20 cellular contexts compared by ENCODE assay signal in genomic region chr1:41351262-41352151, GRCh38. TPM values are rescaled to one million over a fixed set of nuclear protein-coding genes. Genes with fewer than 3 reads are reported as not detected.
DNase-seq lines count a peak whose midpoint lies in the region; ATAC-seq and TF ChIP-seq lines count a peak whose summit lies in the region.
"Had no signal": no experiment of that assay in that cellular context is flagged by ENCODE, and none has a peak within 500 bp of the region (broad histone marks: within the 10 kb centered on the region; RNA-seq: fewer than 3 reads in every experiment).

No MANE protein-coding gene starts in this region.

- H3K27ac ChIP-seq in heart right ventricle = no peak overlapping the region
- H3K27ac ChIP-seq: C4-2B, SJSA1 had no signal

- no peaks in the 10 kb centered on the region for H3K9me3 Mint-ChIP-seq in progenitor cell of endocrine pancreas (ENCODE audit: low read depth)
- H3K9me3 Mint-ChIP-seq: CD8-positive, alpha-beta memory T cell had no signal

- H3K9me3 ChIP-seq in heart right ventricle = no peaks in the 10 kb centered on the region
- H3K9me3 ChIP-seq: MG63, SJSA1 had no signal

- TF ChIP-seq CTCF in heart right ventricle (IDR thresholded peaks at IDR 0.05) (no peak), progenitor cell of endocrine pancreas (IDR thresholded peaks at IDR 0.05; ENCODE audit: unreplicated experiment) (no peak)

- no peak overlapping the region for H3K4me3 ChIP-seq in heart right ventricle
- H3K4me3 ChIP-seq: MG63, SJSA1 had no signal

- WGBS in heart right ventricle, 2 donors = 77 to 84% methylated on average over 6 of the region's 6 CpGs

- ATAC-seq in heart right ventricle = no peak
- no peak for ATAC-seq in left lobe of liver
- no peak for ATAC-seq in GM18858 (IDR thresholded peaks at IDR 0.05; ENCODE audit: unreplicated experiment)
- ATAC-seq: Right ventricle myocardium inferior had no signal

- no peaks in the 10 kb centered on the region for H3K27me3 ChIP-seq in heart right ventricle
- H3K27me3 ChIP-seq: MG63, SJSA1 had no signal

- no peak overlapping the region for H3K4me3 Mint-ChIP-seq in progenitor cell of endocrine pancreas (ENCODE audit: low read depth)
- H3K4me3 Mint-ChIP-seq: CD8-positive, alpha-beta memory T cell had no signal

- no peaks in the 10 kb centered on the region for H3K36me3 Mint-ChIP-seq in progenitor cell of endocrine pancreas (ENCODE audit: insufficient read depth)
- H3K36me3 Mint-ChIP-seq: CD8-positive, alpha-beta memory T cell had no signal

- intact Hi-C loops in cardiac septum (cut with DNase I) (no loop called here), heart right ventricle (cut with DNase I) (no loop called here)

- peaks cover 0 to 4% (median 0%) of the 10 kb centered on the region in 9 donors for H3K4me1 ChIP-seq in heart right ventricle
- H3K4me1 ChIP-seq: SJSA1 had no signal

- peaks cover 7% of the 10 kb centered on the region for H3K27me3 Mint-ChIP-seq in progenitor cell of endocrine pancreas

- H3K36me3 ChIP-seq in heart right ventricle = no peaks in the 10 kb centered on the region
- H3K36me3 ChIP-seq: MG63, SJSA1 had no signal

- H3K27ac Mint-ChIP-seq in progenitor cell of endocrine pancreas = peak overlapping the region; percentile 76

- DNase-seq in cardiac septum (ENCODE audit: low spot score) (peak; percentile 31), heart right ventricle (no peak), left lobe of liver (ENCODE audit: low spot score) (peak; percentile 33), progenitor cell of endocrine pancreas (ENCODE audit: low spot score, unreplicated experiment) (no peak), SW 1271 (lab: John Stamatoyannopoulos, UW) (no peak)
- no peak for DNase-seq in stimulated activated CD4-positive, alpha-beta T cell treated with anti-CD3 and anti-CD28 coated beads, Interleukin-12 subunit alpha, Interleukin-12 subunit beta, amount 100 ng/mL, for 4 hours
- DNase-seq: CD8-positive, alpha-beta memory T cell; GOT3; HCEC 1CT; MG63; NCI-H1417; NCI-H1694 treated with DMSO at 0.1 percent for 48 hours; NCI-H2081 treated with DMSO at 0.1 percent for 48 hours; NCI-H446 treated with DMSO at 0.1 percent for 48 hours; NCI-H526 treated with DMSO at 0.1 percent for 48 hours; OCI-M1 had no signal

- peaks cover 7% of the 10 kb centered on the region for H3K4me1 Mint-ChIP-seq in progenitor cell of endocrine pancreas (ENCODE audit: low read depth)
- H3K4me1 Mint-ChIP-seq: CD8-positive, alpha-beta memory T cell had no signal

RNA-seq across cellular contexts. Expression of gene FOXO6, which starts 9.7 kb away (rescaled TPM):
- total RNA-seq in cardiac septum (2.0 TPM), heart right ventricle (1 to 10 TPM in 8 of 10 donors, under 1 TPM in 2; 0.30 to 2.6 (median 1.4) TPM), left lobe of liver (0.38 TPM), progenitor cell of endocrine pancreas (2.8 and 2.9 TPM in 2 replicates)
- polyA plus RNA-seq in heart right ventricle = under 1 TPM; 0.77 to 0.95 TPM
- polyA plus RNA-seq: CD8-positive, alpha-beta memory T cell had no signal

Comparison
In these comparisons a context has a peak if more than half of its experiments do, and no peak if none do; other contexts are left out.
1. DNase-seq: peak in cardiac septum (single experiment) and left lobe of liver (single experiment); none in heart right ventricle (0 of 2), progenitor cell of endocrine pancreas (single experiment), stimulated activated CD4-positive, alpha-beta T cell treated with anti-CD3 and anti-CD28 coated beads, Interleukin-12 subunit alpha, Interleukin-12 subunit beta, amount 100 ng/mL, for 4 hours (single experiment) and SW 1271 (0 of 2).